ENCODE assay signal across 15 cellular contexts in the genomic region with DNA sequence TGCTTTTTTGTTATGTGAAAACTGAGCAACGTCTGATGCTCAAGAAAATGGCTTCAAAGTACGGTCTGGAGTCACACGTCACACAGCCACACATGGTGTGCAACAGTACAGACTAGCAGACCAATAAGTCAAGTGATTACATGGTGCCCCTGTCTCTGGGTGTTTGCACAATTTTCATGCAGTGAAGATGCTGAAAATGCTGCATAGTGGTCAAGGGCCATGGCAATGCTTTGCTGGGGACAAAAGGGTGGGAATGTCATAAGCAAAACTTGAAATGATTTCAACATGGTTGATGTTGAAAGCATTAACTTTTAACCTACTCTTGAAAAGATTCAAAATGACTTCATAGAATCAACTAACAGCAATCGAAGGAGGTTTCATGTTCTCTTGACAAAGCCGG.
"Had no signal": no experiment of that assay in that cellular context is flagged by ENCODE, and none has a peak within 500 bp of the region (broad histone marks: within the 10 kb centered on the region; RNA-seq: fewer than 3 reads in every experiment).

No MANE protein-coding gene starts in this region.

- H3K4me3 ChIP-seq: colonic mucosa, esophagus muscularis mucosa, tibial artery had no signal

- H3K27ac ChIP-seq: colonic mucosa, esophagus muscularis mucosa, neutrophil, WERI-Rb-1 had no signal

- H3K27me3 ChIP-seq: colonic mucosa, esophagus muscularis mucosa, neutrophil, tibial artery had no signal

- H3K27me3 Mint-ChIP-seq: stimulated activated memory B cell treated with anti-CD40 and anti-IgM and Interleukin-4, amounts not matched to agents 10 μg/mL and 1 μg/mL and 100 μg/mL, for 72 hours had no signal

- H3K4me1 Mint-ChIP-seq: activated CD4-positive, alpha-beta memory T cell treated with anti-CD3 and anti-CD28 coated beads, Interleukin-2, amount 10 ng/mL, durations not matched to agents 7 days and 5 days; T-helper 17 cell had no signal

- H3K4me3 Mint-ChIP-seq: activated CD4-positive, alpha-beta memory T cell treated with anti-CD3 and anti-CD28 coated beads, Interleukin-2, amount 10 ng/mL, durations not matched to agents 7 days and 5 days; activated T-cell treated with anti-CD3 and anti-CD28 coated beads, Interleukin-2, amount 50 U/mL, for 24 hours; stimulated activated memory B cell treated with anti-CD40 and anti-IgM and Interleukin-4, amounts not matched to agents 10 μg/mL and 1 μg/mL and 100 μg/mL, for 72 hours; T-helper 17 cell had no signal

- H3K4me1 ChIP-seq: colonic mucosa, esophagus muscularis mucosa had no signal

- DNase-seq: activated CD4-positive, alpha-beta memory T cell treated with anti-CD3 and anti-CD28 coated beads, Interleukin-2, amount 10 ng/mL, durations not matched to agents 7 days and 5 days; activated effector memory CD4-positive, alpha-beta T cell treated with Interleukin-2 at 50 U/mL for 16 hours; activated naive CD4-positive, alpha-beta T cell treated with anti-CD3 and anti-CD28 coated beads, Interleukin-2, amount 50 U/mL, for 16 hours; activated T-cell treated with anti-CD3 and anti-CD28 coated beads, Interleukin-2, amount 50 U/mL, for 24 hours; caudate nucleus; colonic mucosa; islet precursor cell; mammary epithelial cell; T-helper 17 cell; tibial artery; WERI-Rb-1 had no signal

- H3K9me3 ChIP-seq: colonic mucosa, esophagus muscularis mucosa, neutrophil, tibial artery had no signal

- ATAC-seq: left lobe of liver; stimulated activated memory B cell treated with anti-CD40 and anti-IgM and Interleukin-4, amounts not matched to agents 10 μg/mL and 1 μg/mL and 100 μg/mL, for 72 hours; T-helper 17 cell had no signal

- H3K36me3 ChIP-seq: colonic mucosa, esophagus muscularis mucosa, neutrophil, tibial artery, WERI-Rb-1 had no signal

- H3K27ac Mint-ChIP-seq: activated CD4-positive, alpha-beta memory T cell treated with anti-CD3 and anti-CD28 coated beads, Interleukin-2, amount 10 ng/mL, durations not matched to agents 7 days and 5 days; activated T-cell treated with anti-CD3 and anti-CD28 coated beads, Interleukin-2, amount 50 U/mL, for 24 hours; stimulated activated memory B cell treated with anti-CD40 and anti-IgM and Interleukin-4, amounts not matched to agents 10 μg/mL and 1 μg/mL and 100 μg/mL, for 72 hours; T-helper 17 cell had no signal

- H3K9me3 Mint-ChIP-seq: activated CD4-positive, alpha-beta memory T cell treated with anti-CD3 and anti-CD28 coated beads, Interleukin-2, amount 10 ng/mL, durations not matched to agents 7 days and 5 days; activated T-cell treated with anti-CD3 and anti-CD28 coated beads, Interleukin-2, amount 50 U/mL, for 24 hours; stimulated activated memory B cell treated with anti-CD40 and anti-IgM and Interleukin-4, amounts not matched to agents 10 μg/mL and 1 μg/mL and 100 μg/mL, for 72 hours had no signal
